In the genomic region with DNA sequence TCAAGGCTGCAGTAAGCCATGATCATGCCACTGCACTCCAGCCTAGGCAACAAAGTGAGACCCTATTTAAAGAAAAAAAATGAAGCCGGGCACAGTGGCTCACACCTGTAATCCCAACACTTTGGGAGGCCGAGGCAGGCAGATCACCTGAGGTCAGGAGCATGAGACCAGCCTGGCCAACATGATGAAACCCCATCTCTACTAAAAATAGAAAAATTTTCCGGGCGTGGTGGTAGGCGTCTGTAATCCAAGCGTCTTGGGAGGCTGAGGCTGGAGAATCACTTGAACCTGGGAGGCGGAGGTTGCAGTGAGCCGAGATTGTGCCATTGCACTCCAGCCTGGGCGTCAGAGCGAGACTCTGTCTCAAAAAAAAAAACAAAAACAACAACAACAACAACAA, we compare ENCODE assay signal across 11 cellular contexts. TPM values are rescaled to one million over a fixed set of nuclear protein-coding genes. Genes with fewer than 3 reads are reported as not detected.
A peak's percentile ranks its signal among the peaks of the same experiment; 100 is the strongest.
DNase-seq lines count a peak whose midpoint lies in the region; ATAC-seq and TF ChIP-seq lines count a peak whose summit lies in the region.
"Not testable (repeated sequence)": the region's sequence is repeated elsewhere in the genome, so short reads cannot be mapped to it uniquely, and the experiment has no call there.
"Had no signal": no experiment of that assay in that cellular context is flagged by ENCODE, and none has a peak within 500 bp of the region (broad histone marks: within the 10 kb centered on the region; RNA-seq: fewer than 3 reads in every experiment).

No MANE protein-coding gene starts in this region.

- not testable (repeated sequence) for TF ChIP-seq POLR2A in gastrocnemius medialis (IDR thresholded peaks at IDR 0.05)

- in situ Hi-C loops in gastrocnemius medialis (cut with MboI; ENCODE audit: low sequenced_read_pairs in 4 of 4), result not testable (repeated sequence)

- H3K27ac ChIP-seq in gastrocnemius medialis, result peak overlapping the region in 3 of 4 donors; percentile 27 to 77 (median 65)

- H3K4me3 Mint-ChIP-seq in MCF 10A (ENCODE audit: unreplicated experiment), result not testable (repeated sequence)

- H3K36me3 ChIP-seq in gastrocnemius medialis, result peaks cover 4 to 83% of the 10 kb centered on the region in 2 donors

- H3K27me3 ChIP-seq in gastrocnemius medialis, result not testable (repeated sequence)

- peaks cover 92% of the 10 kb centered on the region for H3K36me3 Mint-ChIP-seq in MCF 10A (ENCODE audit: insufficient read depth, unreplicated experiment)

- CTCF ChIA-PET in MCF 10A (lab: Yijun Ruan, JAX), result interaction anchor here (1.1 kb wide), 1 partner anchor 23 kb away, joined by 4 read pairs; no protein-coding TSS in a partner anchor

- TF ChIP-seq CTCF in MCF 10A (IDR thresholded peaks at IDR 0.05; ENCODE audit: unreplicated experiment); gastrocnemius medialis (IDR thresholded peaks at IDR 0.05 in 4 of 5, conservative IDR thresholded peaks at IDR 0.05 in 1 of 5): not testable (repeated sequence)

- intact Hi-C loops in MCF 10A (cut with micrococcal nuclease); gastrocnemius medialis (cut with DNase I; ENCODE audit: low total_unique reads): not testable (repeated sequence)

- H3K4me3 ChIP-seq in gastrocnemius medialis, result not testable (repeated sequence)

- not testable (repeated sequence) for BruUV-seq in MCF 10A (replicated peaks; lab: Mats Ljungman, UMichigan)

- POLR2A ChIA-PET in MCF 10A (lab: Yijun Ruan, JAX), result interaction anchor here (1.4 kb wide), 2 partner anchors 9 to 14 kb away, joined by 3 to 4 read pairs; partner anchors contain the start of gene TXLNA

- H3K27ac Mint-ChIP-seq in MCF 10A (ENCODE audit: low read depth, unreplicated experiment), result peak overlapping the region; percentile 54

- H3K9me3 ChIP-seq in gastrocnemius medialis, result not testable (repeated sequence)

- H3K4me1 ChIP-seq in gastrocnemius medialis, result not testable (repeated sequence)

- peak in 1 of 2 donors; percentile 75 for ATAC-seq in gastrocnemius medialis

- H3K27me3 Mint-ChIP-seq in MCF 10A (ENCODE audit: insufficient read depth, unreplicated experiment), result not testable (repeated sequence)

- H3K4me1 Mint-ChIP-seq in MCF 10A (ENCODE audit: insufficient read depth, unreplicated experiment), result not testable (repeated sequence)

- H3K9me3 Mint-ChIP-seq in MCF 10A (ENCODE audit: unreplicated experiment), result not testable (repeated sequence)

- not testable (repeated sequence) for DNase-seq in MCF 10A (ENCODE audit: unreplicated experiment)
- peak in 1 of 2 donors; percentile 61 for DNase-seq in gastrocnemius medialis

RNA-seq across cellular contexts. Expression of gene TXLNA, which starts 13.8 kb away (rescaled TPM):
- total RNA-seq in MCF 10A (2022) (61.8 and 64.8 TPM in 2 replicates), gastrocnemius medialis (10 to 100 TPM; 15.7 to 21.0 (median 17.6) TPM)

RNA-seq across cellular contexts. Expression of gene CCDC28B, which starts 34.8 kb away (rescaled TPM):
- total RNA-seq in MCF 10A (2022) (0.91 and 1.7 TPM in 2 replicates), gastrocnemius medialis (10 to 100 TPM; 16.4 to 79.0 (median 56.8) TPM)

RNA-seq across cellular contexts. Expression of gene IQCC, which starts 39.8 kb away (rescaled TPM):
- total RNA-seq in MCF 10A (2022) (1.8 and 1.9 TPM in 2 replicates), gastrocnemius medialis (under 1 TPM; 0.49 to 0.93 (median 0.83) TPM)

RNA-seq across cellular contexts. Expression of gene DCDC2B, which starts 43.3 kb away (rescaled TPM):
- not detected in 2 replicates for total RNA-seq in MCF 10A (2022)
- not detected for total RNA-seq in gastrocnemius medialis
- total RNA-seq: A172; A673; B cell; Caco-2; Calu3; CD4-positive, alpha-beta memory T cell; CD4-positive, CD25-positive, alpha-beta regulatory T cell; CD8-positive, alpha-beta T cell; Daoy had no signal

RNA-seq across cellular contexts. Expression of gene TMEM234, which starts 56.5 kb away (rescaled TPM):
- total RNA-seq in MCF 10A (2022) (22.2 and 27.3 TPM in 2 replicates), gastrocnemius medialis (1 to 10 TPM; 1.6 to 4.6 (median 4.4) TPM)
